In genomic region chr6:136050475-136050874, GRCh38 we compare ENCODE assay signal across 16 cellular contexts.
A peak's percentile ranks its signal among the peaks of the same experiment; 100 is the strongest.
DNase-seq lines count a peak whose midpoint lies in the region; ATAC-seq, FAIRE-seq and TF ChIP-seq lines count a peak whose summit lies in the region.
"Had no signal": no experiment of that assay in that cellular context is flagged by ENCODE, and none has a peak within 500 bp of the region (broad histone marks: within the 10 kb centered on the region; RNA-seq: fewer than 3 reads in every experiment).

No MANE protein-coding gene starts in this region.

- no peaks in the 10 kb centered on the region for H3K9me3 Mint-ChIP-seq in CD4-positive, alpha-beta T cell
- H3K9me3 Mint-ChIP-seq in activated T-helper 1 cell treated with anti-CD3 and anti-CD28 coated beads, Interleukin-12 subunit alpha, Interleukin-12 subunit beta, Interleukin-2, Interleukin-4 antibody, amounts not matched to agents 30 ng/mL and 10 ng/mL and 1 ng/mL, durations not matched to agents 14 hours and 24 hours and 36 hours = peaks cover 5% of the 10 kb centered on the region

- H3K9ac ChIP-seq in kidney (ENCODE audit: low read length in 2 of 2) (no peak overlapping the region), stomach smooth muscle (ENCODE audit: low read length in 2 of 2) (peak overlapping the region; percentile 4 to 37)

- TF ChIP-seq CTCF in CD4-positive, alpha-beta T cell (IDR thresholded peaks at IDR 0.05) = no peak
- TF ChIP-seq CTCF in kidney (IDR thresholded peaks at IDR 0.05; ENCODE audit: borderline replicate concordance, extremely low read depth, insufficient read depth) (no peak), right lobe of liver (IDR thresholded peaks at IDR 0.05) (no peak)

- H3K9me3 ChIP-seq in CD4-positive, alpha-beta T cell (ENCODE audit: control insufficient read depth, low read length) = no peaks in the 10 kb centered on the region
- H3K9me3 ChIP-seq in T-helper 17 cell (ENCODE audit: control insufficient read depth, low read length, poor library complexity, severe bottlenecking) (no peaks in the 10 kb centered on the region), kidney (ENCODE audit: control insufficient read depth in 1 of 2, low read length in 2 of 2) (no peaks in the 10 kb centered on the region), stomach smooth muscle (ENCODE audit: control insufficient read depth in 2 of 2, low read length in 2 of 2) (no peaks in the 10 kb centered on the region), right lobe of liver (no peaks in the 10 kb centered on the region)
- H3K9me3 ChIP-seq: ovary had no signal

- FAIRE-seq in kidney (lab: Jason Lieb, UNC) = no peak
- FAIRE-seq: GM19239, HTR-8/SVneo had no signal

- no peak for DNase-seq in CD4-positive, alpha-beta T cell
- DNase-seq in T-helper 17 cell (no peak), kidney (no peak), NCI-H526 (lab: John Stamatoyannopoulos, UW) (no peak), right lobe of liver (no peak), NCI-H526 treated with DMSO at 0.1 percent for 48 hours (lab: John Stamatoyannopoulos, UW) (no peak)
- no peak for DNase-seq in activated T-helper 1 cell treated with anti-CD3 and anti-CD28 coated beads, Interleukin-12 subunit alpha, Interleukin-12 subunit beta, Interleukin-2, Interleukin-4 antibody, amounts not matched to agents 30 ng/mL and 10 ng/mL and 1 ng/mL, durations not matched to agents 14 hours and 24 hours and 36 hours (ENCODE audit: low spot score)
- DNase-seq: activated CD4-positive, CD25-positive, alpha-beta regulatory T cell; activated T-cell treated with anti-CD3 and anti-CD28 coated beads, Interleukin-2, amount 50 U/mL, for 1 hour; amygdala; midbrain; NCI-H2171 treated with DMSO at 0.1 percent for 48 hours; ovary had no signal

- no peaks in the 10 kb centered on the region for H3K36me3 ChIP-seq in kidney (ENCODE audit: control insufficient read depth in 1 of 2, insufficient read depth in 2 of 2, low read length in 2 of 2)
- H3K36me3 ChIP-seq in stomach smooth muscle (ENCODE audit: control insufficient read depth in 2 of 2, insufficient read depth in 2 of 2, low read length in 2 of 2) = no peaks in the 10 kb centered on the region
- H3K36me3 ChIP-seq in right lobe of liver = no peaks in the 10 kb centered on the region
- H3K36me3 ChIP-seq: ovary had no signal

- peaks cover 5 to 7% of the 10 kb centered on the region in 2 donors for H3K4me1 ChIP-seq in kidney (ENCODE audit: control insufficient read depth in 1 of 2, insufficient read depth in 1 of 2, low read depth in 1 of 2, low read length in 2 of 2)
- H3K4me1 ChIP-seq in stomach smooth muscle (ENCODE audit: control insufficient read depth, insufficient read depth, low read length) = peaks cover 10% of the 10 kb centered on the region
- H3K4me1 ChIP-seq in right lobe of liver = no peaks in the 10 kb centered on the region

- no peaks in the 10 kb centered on the region for H3K36me3 Mint-ChIP-seq in CD4-positive, alpha-beta T cell (ENCODE audit: low read depth)
- H3K36me3 Mint-ChIP-seq in T-helper 17 cell (ENCODE audit: low read depth) = no peaks in the 10 kb centered on the region
- peaks cover 4% of the 10 kb centered on the region for H3K36me3 Mint-ChIP-seq in activated T-helper 1 cell treated with anti-CD3 and anti-CD28 coated beads, Interleukin-12 subunit alpha, Interleukin-12 subunit beta, Interleukin-2, Interleukin-4 antibody, amounts not matched to agents 30 ng/mL and 10 ng/mL and 1 ng/mL, durations not matched to agents 14 hours and 24 hours and 36 hours (ENCODE audit: low read depth)

- no peak for TF ChIP-seq POLR2A in right lobe of liver (IDR thresholded peaks at IDR 0.05)

- H3K4me3 ChIP-seq in kidney (ENCODE audit: low read length in 2 of 2) (no peak overlapping the region), stomach smooth muscle (ENCODE audit: low read length in 2 of 2) (peak overlapping the region in 1 of 2 donors; percentile 58), right lobe of liver (no peak overlapping the region)
- H3K4me3 ChIP-seq: ovary had no signal

- POLR2A ChIA-PET in CD4-positive, alpha-beta T cell (lab: Charles Lee) = interaction anchor here (1.1 kb wide), 1 partner anchor 239 kb away, joined by 3 read pairs; the partner anchor contains the start of gene BCLAF1

- no peak for ATAC-seq in CD4-positive, alpha-beta T cell (ENCODE audit: poor library complexity)
- ATAC-seq in T-helper 17 cell (no peak), right lobe of liver (no peak)

- peak overlapping the region; percentile 28 for H3K4me3 Mint-ChIP-seq in CD4-positive, alpha-beta T cell
- no peak overlapping the region for H3K4me3 Mint-ChIP-seq in T-helper 17 cell
- no peak overlapping the region for H3K4me3 Mint-ChIP-seq in activated T-helper 1 cell treated with anti-CD3 and anti-CD28 coated beads, Interleukin-12 subunit alpha, Interleukin-12 subunit beta, Interleukin-2, Interleukin-4 antibody, amounts not matched to agents 30 ng/mL and 10 ng/mL and 1 ng/mL, durations not matched to agents 14 hours and 24 hours and 36 hours

- H3K27me3 ChIP-seq in CD4-positive, alpha-beta T cell (ENCODE audit: control insufficient read depth, insufficient read depth, low read length) = no peaks in the 10 kb centered on the region
- H3K27me3 ChIP-seq in stomach smooth muscle (ENCODE audit: control insufficient read depth in 1 of 2, insufficient read depth in 2 of 2, low read length in 2 of 2) (no peaks in the 10 kb centered on the region), right lobe of liver (no peaks in the 10 kb centered on the region)
- H3K27me3 ChIP-seq: ovary had no signal

- no peaks in the 10 kb centered on the region for H3K27me3 Mint-ChIP-seq in CD4-positive, alpha-beta T cell
- H3K27me3 Mint-ChIP-seq in T-helper 17 cell = peaks cover 4% of the 10 kb centered on the region
- H3K27me3 Mint-ChIP-seq in activated T-helper 1 cell treated with anti-CD3 and anti-CD28 coated beads, Interleukin-12 subunit alpha, Interleukin-12 subunit beta, Interleukin-2, Interleukin-4 antibody, amounts not matched to agents 30 ng/mL and 10 ng/mL and 1 ng/mL, durations not matched to agents 14 hours and 24 hours and 36 hours (ENCODE audit: insufficient read depth) = no peaks in the 10 kb centered on the region

- 50% methylated on average over 1 of the region's 1 CpG for WGBS in right lobe of liver (ENCODE audit: insufficient coverage, low coverage, low lambda C conversion rate, missing lambda C conversion rate)

- CTCF ChIA-PET in CD4-positive, alpha-beta T cell (lab: Charles Lee) = interaction anchor here (1.4 kb wide), 1 partner anchor 10 kb away, joined by 3 read pairs; no protein-coding TSS in a partner anchor

- H3K27ac ChIP-seq in CD4-positive, alpha-beta T cell (ENCODE audit: low read depth, low read length) = no peak overlapping the region
- H3K27ac ChIP-seq in kidney (ENCODE audit: low read depth in 2 of 2, low read length in 2 of 2) (peak overlapping the region; percentile 45 to 50), stomach smooth muscle (ENCODE audit: low read length) (peak overlapping the region; percentile 43), right lobe of liver (peak overlapping the region in 1 of 3 donors; percentile 18)

- peaks cover 25% of the 10 kb centered on the region for H3K4me1 Mint-ChIP-seq in CD4-positive, alpha-beta T cell (ENCODE audit: low read depth)
- H3K4me1 Mint-ChIP-seq in T-helper 17 cell = peaks cover 6% of the 10 kb centered on the region
- peaks cover 15% of the 10 kb centered on the region for H3K4me1 Mint-ChIP-seq in activated T-helper 1 cell treated with anti-CD3 and anti-CD28 coated beads, Interleukin-12 subunit alpha, Interleukin-12 subunit beta, Interleukin-2, Interleukin-4 antibody, amounts not matched to agents 30 ng/mL and 10 ng/mL and 1 ng/mL, durations not matched to agents 14 hours and 24 hours and 36 hours (ENCODE audit: low read depth)

- H3K27ac Mint-ChIP-seq in CD4-positive, alpha-beta T cell = peak overlapping the region; percentile 76
- peak overlapping the region; percentile 81 for H3K27ac Mint-ChIP-seq in T-helper 17 cell
- no peak overlapping the region for H3K27ac Mint-ChIP-seq in activated T-helper 1 cell treated with anti-CD3 and anti-CD28 coated beads, Interleukin-12 subunit alpha, Interleukin-12 subunit beta, Interleukin-2, Interleukin-4 antibody, amounts not matched to agents 30 ng/mL and 10 ng/mL and 1 ng/mL, durations not matched to agents 14 hours and 24 hours and 36 hours

- intact Hi-C loops in CD4-positive, alpha-beta T cell (cut with DNase I, micrococcal nuclease) = no loop called here
- intact Hi-C loops in kidney (cut with DNase I) (no loop called here), right lobe of liver (cut with DNase I) (no loop called here)
- intact Hi-C loops in activated T-helper 1 cell treated with anti-CD3 and anti-CD28 coated beads, Interleukin-12 subunit alpha, Interleukin-12 subunit beta, Interleukin-2, Interleukin-4 antibody, amounts not matched to agents 30 ng/mL and 10 ng/mL and 1 ng/mL, durations not matched to agents 14 hours and 24 hours and 36 hours (cut with micrococcal nuclease) = no loop called here

Comparison
In these comparisons a context has a peak if more than half of its experiments do, and no peak if none do; other contexts are left out.
1. H3K9ac ChIP-seq: peak in stomach smooth muscle (2 of 2); none in kidney (0 of 2).